Comparison of ENCODE assay signal across 9 cellular contexts in genomic region chr1:109876617-109877319, GRCh38. TPM values are rescaled to one million over a fixed set of nuclear protein-coding genes. Genes with fewer than 3 reads are reported as not detected.
A peak's percentile ranks its signal among the peaks of the same experiment; 100 is the strongest.
DNase-seq lines count a peak whose midpoint lies in the region; ATAC-seq, FAIRE-seq and TF ChIP-seq lines count a peak whose summit lies in the region.
"Had no signal": no experiment of that assay in that cellular context is flagged by ENCODE, and none has a peak within 500 bp of the region (broad histone marks: within the 10 kb centered on the region; RNA-seq: fewer than 3 reads in every experiment).

No MANE protein-coding gene starts in this region.

- CTCF ChIA-PET in K562 (lab: Yijun Ruan, JAX; ENCODE audit: low intra/inter-chr PET ratio), result no interaction called here

- FAIRE-seq in K562 (lab: Jason Lieb, UNC) (no peak), GM19239 (lab: Jason Lieb, UNC) (no peak)
- FAIRE-seq: islet of Langerhans had no signal

- TF ChIP-seq EP300 in K562 (IDR thresholded peaks at IDR 0.05; ENCODE audit: low read length), result no peak

- 60% methylated on average over 4 of the region's 4 CpGs for WGBS in K562 (ENCODE audit: insufficient coverage, low coverage, missing lambda C conversion rate)

- no peak for TF ChIP-seq RAD21 in K562 (CRISPR knock-in tag; conservative IDR thresholded peaks at IDR 0.05 in 1 of 2, IDR thresholded peaks at IDR 0.05 in 1 of 2)

- POLR2A ChIA-PET in K562 (lab: Yijun Ruan, JAX), result interaction anchor here (0.5 to 1.8 kb wide), 5 partner anchors 10 to 481 kb away, joined by 3 to 14 read pairs (median 3); no protein-coding TSS in a partner anchor

- peak overlapping the region; percentile 63 for H2AFZ ChIP-seq in K562 (ENCODE audit: low read depth, low read length)

- no peaks in the 10 kb centered on the region for H3K27me3 ChIP-seq in K562 (ENCODE audit: control insufficient read depth in 2 of 2, insufficient read depth in 2 of 2, low read length in 2 of 2)

- H3K4me3 ChIP-seq in K562, result no peak overlapping the region
- no peak overlapping the region for H3K4me3 ChIP-seq in skin epidermis

- no peak overlapping the region for H3K4me2 ChIP-seq in K562 (ENCODE audit: insufficient read depth, low read length)

- H3K9me3 ChIP-seq in K562 (replicated peaks; ENCODE audit: control insufficient read depth, insufficient read depth, low read depth, low read length), result no peaks in the 10 kb centered on the region

- no peak for TF ChIP-seq CTCF in K562 (IDR thresholded peaks at IDR 0.05 in 2 of 3, conservative IDR thresholded peaks at IDR 0.05 in 1 of 3; ENCODE audit: insufficient read depth in 2 of 3, low read depth in 1 of 3, low read length in 3 of 3)

- no peaks in the 10 kb centered on the region for H3K36me3 ChIP-seq in K562 (ENCODE audit: control insufficient read depth, insufficient read depth, low read length)

- TF ChIP-seq POLR2A in K562 (conservative IDR thresholded peaks at IDR 0.05), result no peak

- ATAC-seq in K562, result no peak
- ATAC-seq in GM19328 (IDR thresholded peaks at IDR 0.05; ENCODE audit: unreplicated experiment), result no peak

- DNase-seq in GM03348 (ENCODE audit: low spot score), result peak; percentile 55
- DNase-seq in K562 (ENCODE audit: extremely low read depth in 1 of 4, low spot score in 3 of 4), result no peak
- DNase-seq in islet precursor cell, result peak; percentile 89
- no peak for DNase-seq in head of caudate nucleus
- no peak for DNase-seq in stimulated activated CD8-positive, alpha-beta memory T cell treated with anti-CD3 and anti-CD28 coated beads, Interleukin-4, amount 100 ng/mL, for 48 hours
- DNase-seq in GM19239 (ENCODE audit: insufficient read length, low spot score), result no peak

- no peaks in the 10 kb centered on the region for H4K20me1 ChIP-seq in K562 (replicated peaks; ENCODE audit: control insufficient read depth, insufficient read depth, low read length)

- H3K9ac ChIP-seq in K562 (ENCODE audit: insufficient read depth in 1 of 2, low read depth in 2 of 2, low read length in 2 of 2), result no peak overlapping the region

- in situ Hi-C loops in K562 (cut with MboI), result no loop called here

- peaks cover 9 to 18% of the 10 kb centered on the region in 2 experiments; a peak in 4 of 5 replicates for H3K4me1 ChIP-seq in K562 (replicated peaks in 1 of 2; ENCODE audit: control insufficient read depth in 2 of 2, insufficient read depth in 2 of 2, low read length in 2 of 2)

- intact Hi-C loops in K562 (cut with micrococcal nuclease), result no loop called here
- intact Hi-C loops in head of caudate nucleus (cut with DNase I), result no loop called here

- no peak overlapping the region for H3K27ac ChIP-seq in K562 (ENCODE audit: extremely low read depth, low read depth, low read length)
- peak overlapping the region in 18 of 21 experiments; percentile 37 to 82 (median 62) for H3K27ac ChIP-seq in skin epidermis

- BruUV-seq in K562 (replicated peaks; lab: Mats Ljungman, UMichigan), result no TSS peak

- no peaks in the 10 kb centered on the region for H3K79me2 ChIP-seq in K562 (ENCODE audit: control insufficient read depth, insufficient read depth, low read length)

- H3K9me1 ChIP-seq in K562 (ENCODE audit: control insufficient read depth, insufficient read depth, low read length), result no peaks in the 10 kb centered on the region

TF ChIP-seq in K562, 482 proteins besides CTCF, POLR2A, EP300 and RAD21:
- TF ChIP-seq ZNF551 (CRISPR knock-in tag; IDR thresholded peaks at IDR 0.05) (no peak), GTF3C2 (IDR thresholded peaks at IDR 0.05; ENCODE audit: borderline replicate concordance, extremely low read depth, insufficient read length) (no peak), CEBPG (CRISPR knock-in tag; IDR thresholded peaks at IDR 0.05) (no peak), CEBPG (tag; conservative IDR thresholded peaks at IDR 0.05 in 1 of 2, IDR thresholded peaks at IDR 0.05 in 1 of 2) (0 out of 4 replicates have a peak, but pooled peaks of 1 of the 2 experiments have one; percentile 8), ZNF436 (CRISPR knock-in tag; IDR thresholded peaks at IDR 0.05) (0 out of 2 replicates have a peak, but pooled peaks have one; percentile 10), ZFP36 (IDR thresholded peaks at IDR 0.05; ENCODE audit: low read depth, low read length, partially characterized antibody) (peak; percentile 94)
TF ChIP-seq in K562: peak in this region for 3.

RNA-seq across cellular contexts. Expression of gene CSF1, which starts 33.9 kb away (rescaled TPM):
- 11.8 and 30.8 TPM in 2 replicates for total RNA-seq in K562 (2011; cell fraction: chromatin; rRNA removed; ENCODE audit: low replicate concordance)
- 17.2 and 24.8 TPM in 2 replicates for total RNA-seq in K562 (2011; cell fraction: nucleolus; rRNA removed)
- 16.3 and 18.2 TPM in 2 replicates for total RNA-seq in K562 (2011; cell fraction: nucleoplasm; rRNA removed)
- total RNA-seq in K562 (2014; rRNA removed) (2.8 and 5.9 TPM in 2 replicates), K562 (2014; rRNA removed; fragmentation: Illumina TruSeq; extraction: Trizol) (1.6 TPM in 2 replicates), K562 (2015; rRNA removed; fragmentation: Illumina TruSeq; extraction: Trizol) (2.4 and 3.4 TPM in 2 replicates), K562 (2021) (6.7 and 6.8 TPM in 2 replicates)
- polyA plus RNA-seq in K562 (2011; rRNA removed) (6.9 and 11.8 TPM in 2 replicates), K562 (2014; fragmentation: Illumina TruSeq; extraction: Trizol) (3.8 and 4.8 TPM in 2 replicates), K562 (2014; fragmentation: Nextera tagmentation; extraction: Ambion mirVana) (under 1 TPM; 0.18 to 0.23 TPM), K562 (2014; rRNA removed) (2.7 and 4.3 TPM in 2 replicates)
- polyA plus RNA-seq in K562 (2011; cell fraction: cytosol; rRNA removed), result 4.6 and 12.6 TPM in 2 replicates
- 12.5 and 39.9 TPM in 2 replicates for polyA plus RNA-seq in K562 (2011; cell fraction: nucleus; rRNA removed)
- polyA plus RNA-seq in K562 (2012), result 4.7 and 8.6 TPM in 2 replicates
- 3.9 and 8.8 TPM in 2 replicates for polyA minus RNA-seq in K562 (2011; rRNA and poly(A)+ RNA removed)
- polyA minus RNA-seq in K562 (2011; cell fraction: cytosol; rRNA and poly(A)+ RNA removed), result 8.5 and 11.6 TPM in 2 replicates
- polyA minus RNA-seq in K562 (2011; cell fraction: nucleus; rRNA and poly(A)+ RNA removed), result 5.1 and 13.7 TPM in 2 replicates

Comparison
In these comparisons a context has a peak if more than half of its experiments do, and no peak if none do; other contexts are left out.
1. DNase-seq: peak in GM03348 (single experiment) and islet precursor cell (single experiment); none in K562 (0 of 4), head of caudate nucleus (0 of 42), stimulated activated CD8-positive, alpha-beta memory T cell treated with anti-CD3 and anti-CD28 coated beads, Interleukin-4, amount 100 ng/mL, for 48 hours (single experiment) and GM19239 (single experiment).